Comparison of ENCODE assay signal across 15 cellular contexts in the genomic region with DNA sequence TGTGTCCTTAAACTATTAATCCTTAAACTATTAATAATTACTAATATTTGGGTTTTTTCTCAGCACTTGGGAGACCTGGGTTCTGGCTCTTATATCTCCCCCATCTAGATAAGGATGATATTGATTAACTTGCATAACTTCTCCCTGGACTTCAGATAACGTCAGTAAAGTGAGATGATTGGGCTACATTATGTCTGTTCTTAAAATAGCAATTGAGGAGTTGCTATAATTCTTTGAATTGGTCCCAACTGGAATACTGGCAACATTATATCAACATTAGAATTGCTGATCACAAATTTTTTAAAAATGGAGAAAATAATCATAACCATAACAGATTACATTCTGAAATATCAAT. TPM values are rescaled to one million over a fixed set of nuclear protein-coding genes. Genes with fewer than 3 reads are reported as not detected.
DNase-seq lines count a peak whose midpoint lies in the region; ATAC-seq, FAIRE-seq and TF ChIP-seq lines count a peak whose summit lies in the region.
"Had no signal": no experiment of that assay in that cellular context is flagged by ENCODE, and none has a peak within 500 bp of the region (broad histone marks: within the 10 kb centered on the region; RNA-seq: fewer than 3 reads in every experiment).

No MANE protein-coding gene starts in this region.

- no peak overlapping the region for H3K9ac ChIP-seq in K562 (ENCODE audit: insufficient read depth in 1 of 2, low read depth in 2 of 2, low read length in 2 of 2)

- CTCF ChIA-PET in activated CD4-positive, alpha-beta T cell treated with anti-CD3 and anti-CD28 coated beads for 36 hours (lab: Charles Lee), result no interaction called here
- CTCF ChIA-PET in K562 (lab: Yijun Ruan, JAX; ENCODE audit: low intra/inter-chr PET ratio), result interaction anchor here (0.7 kb wide), 1 partner anchor 591 kb away, joined by 4 read pairs; no protein-coding TSS in a partner anchor

- BruUV-seq in K562 (replicated peaks; lab: Mats Ljungman, UMichigan), result no TSS peak

- H3K36me3 ChIP-seq in K562 (ENCODE audit: control insufficient read depth, insufficient read depth, low read length) (no peaks in the 10 kb centered on the region), spleen (peaks cover 0 to 9% (median 0%) of the 10 kb centered on the region in 6 donors)
- H3K36me3 ChIP-seq: ascending aorta had no signal

- H3K9me1 ChIP-seq in K562 (ENCODE audit: control insufficient read depth, insufficient read depth, low read length), result no peaks in the 10 kb centered on the region

- no peaks in the 10 kb centered on the region for H3K79me2 ChIP-seq in K562 (ENCODE audit: control insufficient read depth, insufficient read depth, low read length)

- FAIRE-seq in K562 (lab: Jason Lieb, UNC), result no peak

- TF ChIP-seq CTCF in K562 (IDR thresholded peaks at IDR 0.05 in 2 of 3, conservative IDR thresholded peaks at IDR 0.05 in 1 of 3; ENCODE audit: insufficient read depth in 2 of 3, low read depth in 1 of 3, low read length in 3 of 3) (no peak), spleen (IDR thresholded peaks at IDR 0.05 in 8 of 11, conservative IDR thresholded peaks at IDR 0.05 in 3 of 11) (no peak)

- no peak for DNase-seq in activated CD4-positive, alpha-beta T cell treated with anti-CD3 and anti-CD28 coated beads for 36 hours
- no peak for DNase-seq in activated CD4-positive, alpha-beta T cell treated with anti-CD3 and anti-CD28 coated beads, Interleukin-2, amount 50 U/mL, for 48 hours
- no peak for DNase-seq in Jurkat, Clone E6-1 (ENCODE audit: low read depth, low spot score)
- DNase-seq in K562 (ENCODE audit: extremely low read depth in 1 of 4, low spot score in 3 of 4), result no peak
- no peak for DNase-seq in spleen
- DNase-seq in COLO668 (lab: John Stamatoyannopoulos, UW; ENCODE audit: unreplicated experiment), result no peak
- no peak for DNase-seq in NCI-H510A (lab: John Stamatoyannopoulos, UW)
- DNase-seq in NCI-H1417 treated with DMSO at 0.1 percent for 48 hours (lab: John Stamatoyannopoulos, UW), result no peak
- DNase-seq: activated CD4-positive, CD25-positive, alpha-beta regulatory T cell treated with anti-CD3 and anti-CD28 coated beads, Interleukin-2, amount 50 U/mL, for 72 hours; DMS79 treated with DMSO at 0.1 percent for 48 hours; NCI-H526 treated with DMSO at 0.1 percent for 48 hours; stimulated activated CD4-positive, alpha-beta T cell treated with anti-CD3 and anti-CD28 coated beads, Interleukin-2, amount 100 ng/mL, for 48 hours had no signal

- H3K4me1 ChIP-seq in K562 (replicated peaks in 1 of 2; ENCODE audit: control insufficient read depth in 2 of 2, insufficient read depth in 2 of 2, low read length in 2 of 2) (peaks cover 0 to 9% of the 10 kb centered on the region in 2 experiments; a peak in 2 of 5 replicates), spleen (peaks cover 10 to 91% (median 38%) of the 10 kb centered on the region in 6 donors)
- H3K4me1 ChIP-seq: ascending aorta had no signal

- in situ Hi-C loops in K562 (cut with MboI), result no loop called here

- POLR2A ChIA-PET in activated CD4-positive, alpha-beta T cell treated with anti-CD3 and anti-CD28 coated beads for 36 hours (lab: Charles Lee), result no interaction called here
- POLR2A ChIA-PET in K562 (lab: Yijun Ruan, JAX), result no interaction called here

- peak overlapping the region; percentile 86 for H3K4me3 ChIP-seq in Jurkat, Clone E6-1 (ENCODE audit: low read length)
- H3K4me3 ChIP-seq in K562 (no peak overlapping the region), spleen (peak overlapping the region; percentile 58 to 79 (median 63))

- H3K27ac ChIP-seq in K562 (ENCODE audit: extremely low read depth, low read depth, low read length) (no peak overlapping the region), spleen (peak overlapping the region; percentile 92 to 99 (median 95))

- intact Hi-C loops in activated CD4-positive, alpha-beta T cell treated with anti-CD3 and anti-CD28 coated beads for 36 hours (cut with DNase I, micrococcal nuclease), result loop anchor here (5.0 to 10.0 kb wide), 3 partner anchors 115 to 1302 kb away; partner anchors contain the start of gene ACBD5 (in 1 of the 2)
- intact Hi-C loops in K562 (cut with micrococcal nuclease), result no loop called here
- intact Hi-C loops in spleen (cut with DNase I; ENCODE audit: low total_unique reads), result no loop called here

- 0% methylated on average over 1 of the region's 1 CpG for WGBS in K562 (ENCODE audit: insufficient coverage, low coverage, missing lambda C conversion rate)
- 4 to 21% (median 17%) methylated on average over 1 of the region's 1 CpG for WGBS in spleen, 5 donors

- H3K27me3 Mint-ChIP-seq in activated CD4-positive, alpha-beta T cell treated with anti-CD3 and anti-CD28 coated beads for 36 hours, result no peaks in the 10 kb centered on the region

- ATAC-seq in activated CD4-positive, alpha-beta T cell treated with anti-CD3 and anti-CD28 coated beads for 36 hours, result no peak
- no peak for ATAC-seq in K562

- peaks cover 23% of the 10 kb centered on the region for H3K36me3 Mint-ChIP-seq in activated CD4-positive, alpha-beta T cell treated with anti-CD3 and anti-CD28 coated beads for 36 hours (ENCODE audit: low read depth)

- no peaks in the 10 kb centered on the region for H3K9me3 ChIP-seq in K562 (replicated peaks; ENCODE audit: control insufficient read depth, insufficient read depth, low read depth, low read length)
- H3K9me3 ChIP-seq in spleen, result no peaks in the 10 kb centered on the region
- H3K9me3 ChIP-seq: ascending aorta had no signal

- TF ChIP-seq POLR2A in K562 (conservative IDR thresholded peaks at IDR 0.05), result no peak
- no peak for TF ChIP-seq POLR2A in spleen (IDR thresholded peaks at IDR 0.05)

- peaks cover 57% of the 10 kb centered on the region for H3K4me1 Mint-ChIP-seq in activated CD4-positive, alpha-beta T cell treated with anti-CD3 and anti-CD28 coated beads for 36 hours

- H4K20me1 ChIP-seq in K562 (replicated peaks; ENCODE audit: control insufficient read depth, insufficient read depth, low read length), result no peaks in the 10 kb centered on the region

- peaks cover 2 to 18% of the 10 kb centered on the region in 2 experiments; a peak in 4 of 5 replicates for H3K27me3 ChIP-seq in K562 (ENCODE audit: control insufficient read depth in 2 of 2, insufficient read depth in 2 of 2, low read length in 2 of 2)
- H3K27me3 ChIP-seq in spleen (replicated peaks in 1 of 7), result peaks cover 0 to 12% (median 0%) of the 10 kb centered on the region in 7 donors
- H3K27me3 ChIP-seq: ascending aorta had no signal

- peak overlapping the region; percentile 89 for H3K4me3 Mint-ChIP-seq in activated CD4-positive, alpha-beta T cell treated with anti-CD3 and anti-CD28 coated beads for 36 hours

- H3K9me3 Mint-ChIP-seq in activated CD4-positive, alpha-beta T cell treated with anti-CD3 and anti-CD28 coated beads for 36 hours (ENCODE audit: low read depth), result no peaks in the 10 kb centered on the region

- TF ChIP-seq EP300 in K562 (IDR thresholded peaks at IDR 0.05; ENCODE audit: low read length), result no peak

- no peak overlapping the region for H3K4me2 ChIP-seq in K562 (ENCODE audit: insufficient read depth, low read length)

- no peak overlapping the region for H2AFZ ChIP-seq in K562 (ENCODE audit: low read depth, low read length)

- no peak for TF ChIP-seq RAD21 in K562 (CRISPR knock-in tag; conservative IDR thresholded peaks at IDR 0.05 in 1 of 2, IDR thresholded peaks at IDR 0.05 in 1 of 2)

- peak overlapping the region; percentile 87 for H3K27ac Mint-ChIP-seq in activated CD4-positive, alpha-beta T cell treated with anti-CD3 and anti-CD28 coated beads for 36 hours
- H3K27ac Mint-ChIP-seq: progenitor cell of endocrine pancreas had no signal

TF ChIP-seq in K562, 482 proteins besides CTCF, POLR2A, EP300 and RAD21:
- TF ChIP-seq TFAM (CRISPR knock-in tag; conservative IDR thresholded peaks at IDR 0.05), result no peak
- TF ChIP-seq DACH1 (IDR thresholded peaks at IDR 0.05; ENCODE audit: partially characterized antibody), result peak; percentile 62

RNA-seq across cellular contexts. Expression of gene APBB1IP, which starts 1.9 kb away (rescaled TPM):
- total RNA-seq in activated CD4-positive, alpha-beta T cell treated with anti-CD3 and anti-CD28 coated beads for 36 hours, result 10 to 100 TPM; 53.3 to 66.4 TPM
- polyA plus RNA-seq in Jurkat, Clone E6-1 (2012; ENCODE audit: insufficient read depth, insufficient read length), result 36.8 TPM
- total RNA-seq in K562 (2011; cell fraction: chromatin; rRNA removed; ENCODE audit: low replicate concordance), result not detected in 2 replicates
- total RNA-seq in K562 (2011; cell fraction: nucleolus; rRNA removed), result not detected in 2 replicates
- total RNA-seq in K562 (2011; cell fraction: nucleoplasm; rRNA removed), result not detected in 2 replicates
- 0.09 TPM in 1 of 2 replicates, not detected in the other for total RNA-seq in K562 (2014; rRNA removed)
- total RNA-seq in K562 (2014; rRNA removed; fragmentation: Illumina TruSeq; extraction: Trizol), result not detected in 2 replicates
- 0.04 TPM in 1 of 2 replicates, not detected in the other for total RNA-seq in K562 (2015; rRNA removed; fragmentation: Illumina TruSeq; extraction: Trizol)
- total RNA-seq in K562 (2021), result 0.11 and 0.22 TPM in 2 replicates
- 0.06 TPM in 1 of 2 replicates, not detected in the other for polyA plus RNA-seq in K562 (2011; rRNA removed)
- polyA plus RNA-seq in K562 (2011; cell fraction: cytosol; rRNA removed), result not detected in 2 replicates
- not detected in 2 replicates for polyA plus RNA-seq in K562 (2011; cell fraction: nucleus; rRNA removed)
- polyA plus RNA-seq in K562 (2012), result 0.03 and 0.12 TPM in 2 replicates
- polyA plus RNA-seq in K562 (2014; fragmentation: Illumina TruSeq; extraction: Trizol), result 0.06 TPM in 1 of 2 replicates, not detected in the other
- polyA plus RNA-seq in K562 (2014; fragmentation: Nextera tagmentation; extraction: Ambion mirVana), result not detected
- polyA plus RNA-seq in K562 (2014; rRNA removed), result 0.03 TPM in 1 of 2 replicates, not detected in the other
- polyA minus RNA-seq in K562 (2011; rRNA and poly(A)+ RNA removed), result not detected in 2 replicates
- polyA minus RNA-seq in K562 (2011; cell fraction: cytosol; rRNA and poly(A)+ RNA removed), result not detected in 2 replicates
- not detected in 2 replicates for polyA minus RNA-seq in K562 (2011; cell fraction: nucleus; rRNA and poly(A)+ RNA removed)
- total RNA-seq in spleen, result 100 to 1,000 TPM in 1 of 7 donors, 10 to 100 TPM in 6; 67.8 to 136 (median 84.6) TPM
- 10 to 100 TPM; 19.7 to 24.9 (median 21.8) TPM for polyA plus RNA-seq in spleen
- total RNA-seq: A673, ascending aorta had no signal

Comparison
In these comparisons a context has a peak if more than half of its experiments do, and no peak if none do; other contexts are left out.
1. RNA of gene APBB1IP, which starts 1.9 kb away (total RNA-seq): 67.8 to 136 TPM in spleen and 53.3 to 66.4 TPM in activated CD4-positive, alpha-beta T cell treated with anti-CD3 and anti-CD28 coated beads for 36 hours; 0.04 to 0.22 TPM in K562; every median in the first group is over 10 times any median in the second.
2. intact Hi-C loops: an anchor here in activated CD4-positive, alpha-beta T cell treated with anti-CD3 and anti-CD28 coated beads for 36 hours (5.0 to 10.0 kb wide); none called in K562 and spleen.